Comparison of ENCODE assay signal across 19 cellular contexts in the genomic region with DNA sequence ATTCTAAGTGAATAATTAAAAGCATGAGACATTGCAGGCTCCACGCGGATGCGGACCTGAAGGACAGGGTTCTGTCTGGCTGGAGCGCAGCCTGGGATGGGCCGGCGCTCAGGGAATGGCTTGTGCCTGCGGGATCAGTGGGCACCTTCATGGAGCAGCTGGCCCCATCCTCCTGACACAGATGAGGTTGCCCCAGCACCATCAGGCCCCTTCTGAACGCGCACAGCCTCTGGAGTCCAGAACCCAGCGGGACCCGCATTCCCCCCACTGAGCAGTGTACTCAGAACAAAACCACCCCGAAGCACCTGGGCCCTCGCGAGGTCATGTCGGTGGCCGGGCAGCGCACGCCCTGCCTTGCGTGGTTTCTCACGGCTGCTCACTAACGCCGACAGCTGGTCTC.
DNase-seq lines count a peak whose midpoint lies in the region; ATAC-seq and TF ChIP-seq lines count a peak whose summit lies in the region.
"Had no signal": no experiment of that assay in that cellular context is flagged by ENCODE, and none has a peak within 500 bp of the region (broad histone marks: within the 10 kb centered on the region; RNA-seq: fewer than 3 reads in every experiment).

No MANE protein-coding gene starts in this region.

- no peak overlapping the region for H3K4me3 Mint-ChIP-seq in activated naive CD4-positive, alpha-beta T cell treated with anti-CD3 and anti-CD28 coated beads for 36 hours

- intact Hi-C loops in activated naive CD4-positive, alpha-beta T cell treated with anti-CD3 and anti-CD28 coated beads for 36 hours (cut with micrococcal nuclease) = no loop called here
- intact Hi-C loops in left lung (cut with DNase I) (no loop called here), posterior vena cava (cut with DNase I) (no loop called here), uterus (cut with DNase I; ENCODE audit: low total_unique reads) (no loop called here)

- peak overlapping the region; percentile 29 to 77 for H3K27ac Mint-ChIP-seq in activated naive CD4-positive, alpha-beta T cell treated with anti-CD3 and anti-CD28 coated beads, Interleukin-2, amount 50 U/mL, for 72 hours
- no peak overlapping the region for H3K27ac Mint-ChIP-seq in activated naive CD4-positive, alpha-beta T cell treated with anti-CD3 and anti-CD28 coated beads for 36 hours

- peaks cover 0 to 31% of the 10 kb centered on the region in 2 donors for H3K36me3 Mint-ChIP-seq in activated naive CD4-positive, alpha-beta T cell treated with anti-CD3 and anti-CD28 coated beads, Interleukin-2, amount 50 U/mL, for 72 hours
- H3K36me3 Mint-ChIP-seq in activated naive CD4-positive, alpha-beta T cell treated with anti-CD3 and anti-CD28 coated beads for 36 hours (ENCODE audit: low read depth) = peaks cover 9% of the 10 kb centered on the region

- TF ChIP-seq CTCF in left lung (IDR thresholded peaks at IDR 0.05) (no peak), uterus (IDR thresholded peaks at IDR 0.05) (no peak)

- DNase-seq in activated naive CD4-positive, alpha-beta T cell treated with anti-CD3 and anti-CD28 coated beads, Interleukin-2, amount 50 U/mL, for 72 hours (ENCODE audit: low spot score in 2 of 2) = peak in 1 of 2 donors; percentile 55
- no peak for DNase-seq in activated naive CD4-positive, alpha-beta T cell treated with anti-CD3 and anti-CD28 coated beads for 36 hours
- DNase-seq in left lung (peak; percentile 23 to 72), posterior vena cava (ENCODE audit: low spot score) (peak; percentile 78), uterus (peak in 1 of 2 donors; percentile 23), KBM-7 (no peak), activated gamma-delta T cell (lab: John Stamatoyannopoulos, UW) (no peak)
- DNase-seq: 8988T, DMS79 treated with DMSO at 0.1 percent for 48 hours, NCI-H1048, NCI-H1436 treated with DMSO at 0.1 percent for 48 hours, NCI-H2081, NCI-H510A, NCI-H774, PC-3 had no signal

- ATAC-seq in activated naive CD4-positive, alpha-beta T cell treated with anti-CD3 and anti-CD28 coated beads, Interleukin-2, amount 50 U/mL, for 72 hours = peak in 1 of 2 donors; percentile 11
- no peak for ATAC-seq in left lung
- no peak for ATAC-seq in GM21528 (IDR thresholded peaks at IDR 0.05; ENCODE audit: low FRiP score, unreplicated experiment)
- ATAC-seq: HCT116, HepG2, PC-3 had no signal

- H3K4me3 ChIP-seq in left lung (no peak overlapping the region), uterus (no peak overlapping the region)

- in situ Hi-C loops in KBM-7 (cut with MboI; ENCODE audit: low pct_unique_long_range_greater_than_20kb, low sequenced_read_pairs) = no loop called here

- CTCF ChIA-PET in activated naive CD4-positive, alpha-beta T cell treated with anti-CD3 and anti-CD28 coated beads for 36 hours (lab: Charles Lee) = no interaction called here

- H3K36me3 ChIP-seq in left lung (peaks cover 0 to 73% of the 10 kb centered on the region in 2 donors), uterus (no peaks in the 10 kb centered on the region)

- H3K27ac ChIP-seq in left lung (no peak overlapping the region), uterus (peak overlapping the region; percentile 77 to 78)
- H3K27ac ChIP-seq: KMS-11 had no signal

- TF ChIP-seq POLR2A in uterus (IDR thresholded peaks at IDR 0.05) = no peak

- H3K27me3 Mint-ChIP-seq in activated naive CD4-positive, alpha-beta T cell treated with anti-CD3 and anti-CD28 coated beads for 36 hours (ENCODE audit: low read depth) = no peaks in the 10 kb centered on the region

- no peaks in the 10 kb centered on the region for H3K9me3 Mint-ChIP-seq in activated naive CD4-positive, alpha-beta T cell treated with anti-CD3 and anti-CD28 coated beads, Interleukin-2, amount 50 U/mL, for 72 hours
- no peaks in the 10 kb centered on the region for H3K9me3 Mint-ChIP-seq in activated naive CD4-positive, alpha-beta T cell treated with anti-CD3 and anti-CD28 coated beads for 36 hours

- H3K4me1 ChIP-seq in left lung (no peaks in the 10 kb centered on the region), uterus (peaks cover 17 to 37% of the 10 kb centered on the region in 2 donors)

- no peaks in the 10 kb centered on the region for H3K9me3 ChIP-seq in left lung
- H3K9me3 ChIP-seq in uterus = no peaks in the 10 kb centered on the region

- H3K27me3 ChIP-seq in left lung (no peaks in the 10 kb centered on the region), uterus (no peaks in the 10 kb centered on the region)

- no peaks in the 10 kb centered on the region for H3K4me1 Mint-ChIP-seq in activated naive CD4-positive, alpha-beta T cell treated with anti-CD3 and anti-CD28 coated beads for 36 hours (ENCODE audit: low read depth)

Comparison
In these comparisons a context has a peak if more than half of its experiments do, and no peak if none do; other contexts are left out.
1. DNase-seq: peak in left lung (2 of 2) and posterior vena cava (single experiment); none in activated naive CD4-positive, alpha-beta T cell treated with anti-CD3 and anti-CD28 coated beads for 36 hours (single experiment), KBM-7 (single experiment) and activated gamma-delta T cell (single experiment).
2. H3K27ac ChIP-seq: peak in uterus (2 of 2); none in left lung (0 of 2).